Comparison of ENCODE assay signal across 13 cellular contexts in the genomic region with DNA sequence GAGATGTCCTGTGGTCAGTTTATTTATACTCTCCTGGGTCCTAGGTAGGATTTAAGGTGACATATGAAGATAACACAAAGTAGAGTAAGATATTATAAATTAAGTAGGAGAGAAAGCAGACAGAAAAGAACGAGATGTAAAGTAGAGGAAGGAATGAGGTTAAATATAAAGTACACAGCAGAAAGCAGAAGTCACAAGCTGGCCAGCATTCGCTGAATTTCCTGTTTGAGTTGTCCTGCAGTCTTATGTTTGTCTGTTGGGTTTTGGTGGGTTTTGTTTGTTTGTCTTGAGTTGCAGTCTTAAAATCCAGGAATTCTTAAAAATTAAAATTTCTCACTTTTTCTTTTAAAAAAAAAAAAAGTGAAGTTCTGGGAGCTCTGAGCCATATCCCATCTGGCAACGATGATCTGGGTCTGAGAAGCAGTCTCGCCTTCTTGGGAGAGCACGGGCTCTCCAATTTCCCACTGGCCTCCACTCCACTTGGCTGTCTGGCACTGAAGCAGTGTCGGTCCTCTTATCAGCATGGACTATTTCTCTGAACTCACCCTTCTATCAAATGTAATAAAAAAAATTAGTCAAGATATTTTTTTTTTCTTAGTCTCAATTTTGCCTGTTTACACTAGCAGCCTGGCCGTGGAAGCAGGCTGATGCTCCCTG. TPM values are rescaled to one million over a fixed set of nuclear protein-coding genes. Genes with fewer than 3 reads are reported as not detected.
A peak's percentile ranks its signal among the peaks of the same experiment; 100 is the strongest.
DNase-seq lines count a peak whose midpoint lies in the region; TF ChIP-seq lines count a peak whose summit lies in the region.
"Had no signal": no experiment of that assay in that cellular context is flagged by ENCODE, and none has a peak within 500 bp of the region (broad histone marks: within the 10 kb centered on the region; RNA-seq: fewer than 3 reads in every experiment).

No MANE protein-coding gene starts in this region.

- H3K27me3 ChIP-seq in adrenal gland, result no peaks in the 10 kb centered on the region

- peaks cover 6 to 13% of the 10 kb centered on the region in 2 donors for H3K4me1 ChIP-seq in adrenal gland (replicated peaks in 1 of 2)
- H3K4me1 ChIP-seq: psoas muscle had no signal

- no peaks in the 10 kb centered on the region for H3K36me3 ChIP-seq in adrenal gland (replicated peaks in 1 of 2)

- peaks cover 19% of the 10 kb centered on the region for H3K9me3 Mint-ChIP-seq in activated T-helper 1 cell treated with anti-CD3 and anti-CD28 coated beads, Interleukin-12 subunit alpha, Interleukin-12 subunit beta, Interleukin-2, Interleukin-4 antibody, amounts not matched to agents 30 ng/mL and 10 ng/mL and 1 ng/mL, durations not matched to agents 14 hours and 24 hours and 36 hours
- H3K9me3 Mint-ChIP-seq in nephron progenitor cell, result peaks cover 7% of the 10 kb centered on the region

- H3K27ac Mint-ChIP-seq in activated T-helper 1 cell treated with anti-CD3 and anti-CD28 coated beads, Interleukin-12 subunit alpha, Interleukin-12 subunit beta, Interleukin-2, Interleukin-4 antibody, amounts not matched to agents 30 ng/mL and 10 ng/mL and 1 ng/mL, durations not matched to agents 14 hours and 24 hours and 36 hours, result no peak overlapping the region
- no peak overlapping the region for H3K27ac Mint-ChIP-seq in nephron progenitor cell

- intact Hi-C loops in adrenal gland (cut with DNase I), result no loop called here
- intact Hi-C loops in activated T-helper 1 cell treated with anti-CD3 and anti-CD28 coated beads, Interleukin-12 subunit alpha, Interleukin-12 subunit beta, Interleukin-2, Interleukin-4 antibody, amounts not matched to agents 30 ng/mL and 10 ng/mL and 1 ng/mL, durations not matched to agents 14 hours and 24 hours and 36 hours (cut with micrococcal nuclease), result no loop called here

- H3K4me3 ChIP-seq in adrenal gland, result no peak overlapping the region
- H3K4me3 ChIP-seq: psoas muscle had no signal

- no peak for TF ChIP-seq POLR2A in adrenal gland (IDR thresholded peaks at IDR 0.05)

- no peak for TF ChIP-seq CTCF in adrenal gland (IDR thresholded peaks at IDR 0.05)
- TF ChIP-seq CTCF in nephron progenitor cell (IDR thresholded peaks at IDR 0.05), result no peak

- peak overlapping the region in 3 of 5 donors; percentile 3 to 38 (median 28) for H3K27ac ChIP-seq in adrenal gland
- H3K27ac ChIP-seq: psoas muscle had no signal

- H3K27me3 Mint-ChIP-seq in activated T-helper 1 cell treated with anti-CD3 and anti-CD28 coated beads, Interleukin-12 subunit alpha, Interleukin-12 subunit beta, Interleukin-2, Interleukin-4 antibody, amounts not matched to agents 30 ng/mL and 10 ng/mL and 1 ng/mL, durations not matched to agents 14 hours and 24 hours and 36 hours (ENCODE audit: insufficient read depth), result peaks cover 2% of the 10 kb centered on the region
- H3K27me3 Mint-ChIP-seq in nephron progenitor cell (ENCODE audit: low read depth, poor library complexity), result peaks cover 4% of the 10 kb centered on the region

- peaks cover 56% of the 10 kb centered on the region for H3K4me1 Mint-ChIP-seq in activated T-helper 1 cell treated with anti-CD3 and anti-CD28 coated beads, Interleukin-12 subunit alpha, Interleukin-12 subunit beta, Interleukin-2, Interleukin-4 antibody, amounts not matched to agents 30 ng/mL and 10 ng/mL and 1 ng/mL, durations not matched to agents 14 hours and 24 hours and 36 hours (ENCODE audit: low read depth)
- peaks cover 17% of the 10 kb centered on the region for H3K4me1 Mint-ChIP-seq in nephron progenitor cell

- in situ Hi-C loops in KBM-7 (cut with MboI; ENCODE audit: low pct_unique_long_range_greater_than_20kb, low sequenced_read_pairs), result no loop called here

- peaks cover 21% of the 10 kb centered on the region for H3K36me3 Mint-ChIP-seq in activated T-helper 1 cell treated with anti-CD3 and anti-CD28 coated beads, Interleukin-12 subunit alpha, Interleukin-12 subunit beta, Interleukin-2, Interleukin-4 antibody, amounts not matched to agents 30 ng/mL and 10 ng/mL and 1 ng/mL, durations not matched to agents 14 hours and 24 hours and 36 hours (ENCODE audit: low read depth)
- no peaks in the 10 kb centered on the region for H3K36me3 Mint-ChIP-seq in nephron progenitor cell (ENCODE audit: low read depth)

- no peaks in the 10 kb centered on the region for H3K9me3 ChIP-seq in adrenal gland (replicated peaks in 1 of 3)
- H3K9me3 ChIP-seq: psoas muscle had no signal

- DNase-seq in CD1c-positive myeloid dendritic cell (ENCODE audit: extremely low spot score), result peak; percentile 30
- peak; percentile 79 for DNase-seq in KBM-7
- DNase-seq in adrenal gland, result no peak
- DNase-seq in medulla oblongata (ENCODE audit: extremely low spot score), result peak; percentile 63
- DNase-seq in RPMI8226, result no peak
- DNase-seq in activated T-helper 1 cell treated with anti-CD3 and anti-CD28 coated beads, Interleukin-12 subunit alpha, Interleukin-12 subunit beta, Interleukin-2, Interleukin-4 antibody, amounts not matched to agents 30 ng/mL and 10 ng/mL and 1 ng/mL, durations not matched to agents 14 hours and 24 hours and 36 hours (ENCODE audit: low spot score), result no peak
- no peak for DNase-seq in nephron progenitor cell
- DNase-seq: NCI-H1694; NCI-H526; psoas muscle; stimulated activated CD4-positive, alpha-beta T cell treated with anti-CD3 and anti-CD28 coated beads, Interleukin-4, amount 100 ng/mL, for 24 hours; stimulated activated naive CD4-positive, alpha-beta T cell had no signal

- WGBS in adrenal gland, 4 donors, result 51 to 62% (median 54%) methylated on average over 7 of the region's 7 CpGs

- no peak overlapping the region for H3K4me3 Mint-ChIP-seq in activated T-helper 1 cell treated with anti-CD3 and anti-CD28 coated beads, Interleukin-12 subunit alpha, Interleukin-12 subunit beta, Interleukin-2, Interleukin-4 antibody, amounts not matched to agents 30 ng/mL and 10 ng/mL and 1 ng/mL, durations not matched to agents 14 hours and 24 hours and 36 hours
- H3K4me3 Mint-ChIP-seq in nephron progenitor cell, result no peak overlapping the region

RNA-seq across cellular contexts. Expression of gene S100Z, which starts 2.0 kb away (rescaled TPM):
- total RNA-seq in adrenal gland, result 1 to 10 TPM in 2 of 8 donors, under 1 TPM in 5, not detected in 1; 0.18 to 2.8 (median 0.52) TPM
- polyA plus RNA-seq in adrenal gland, result under 1 TPM; 0.27 to 0.44 (median 0.40) TPM
- total RNA-seq in activated T-helper 1 cell treated with anti-CD3 and anti-CD28 coated beads, Interleukin-12 subunit alpha, Interleukin-12 subunit beta, Interleukin-2, Interleukin-4 antibody, amounts not matched to agents 30 ng/mL and 10 ng/mL and 1 ng/mL, durations not matched to agents 14 hours and 24 hours and 36 hours, result 0.67 and 1.5 TPM in 2 replicates
- total RNA-seq: IMR-90, psoas muscle had no signal
- polyA plus RNA-seq: IMR-90 had no signal

RNA-seq across cellular contexts. Expression of gene F2RL1, which starts 33.0 kb away (rescaled TPM):
- 1 to 10 TPM in 7 of 8 donors, under 1 TPM in 1; 0.35 to 4.0 (median 1.5) TPM for total RNA-seq in adrenal gland
- polyA plus RNA-seq in adrenal gland, result under 1 TPM; 0.40 to 0.95 (median 0.67) TPM
- total RNA-seq in activated T-helper 1 cell treated with anti-CD3 and anti-CD28 coated beads, Interleukin-12 subunit alpha, Interleukin-12 subunit beta, Interleukin-2, Interleukin-4 antibody, amounts not matched to agents 30 ng/mL and 10 ng/mL and 1 ng/mL, durations not matched to agents 14 hours and 24 hours and 36 hours, result 0.26 and 0.32 TPM in 2 replicates

Comparison
In these comparisons a context has a peak if more than half of its experiments do, and no peak if none do; other contexts are left out.
1. DNase-seq: peak in CD1c-positive myeloid dendritic cell (single experiment), KBM-7 (single experiment) and medulla oblongata (single experiment); none in adrenal gland (0 of 7), RPMI8226 (single experiment), activated T-helper 1 cell treated with anti-CD3 and anti-CD28 coated beads, Interleukin-12 subunit alpha, Interleukin-12 subunit beta, Interleukin-2, Interleukin-4 antibody, amounts not matched to agents 30 ng/mL and 10 ng/mL and 1 ng/mL, durations not matched to agents 14 hours and 24 hours and 36 hours (single experiment) and nephron progenitor cell (single experiment).